ENCODE assay signal across 25 cellular contexts in the genomic region with DNA sequence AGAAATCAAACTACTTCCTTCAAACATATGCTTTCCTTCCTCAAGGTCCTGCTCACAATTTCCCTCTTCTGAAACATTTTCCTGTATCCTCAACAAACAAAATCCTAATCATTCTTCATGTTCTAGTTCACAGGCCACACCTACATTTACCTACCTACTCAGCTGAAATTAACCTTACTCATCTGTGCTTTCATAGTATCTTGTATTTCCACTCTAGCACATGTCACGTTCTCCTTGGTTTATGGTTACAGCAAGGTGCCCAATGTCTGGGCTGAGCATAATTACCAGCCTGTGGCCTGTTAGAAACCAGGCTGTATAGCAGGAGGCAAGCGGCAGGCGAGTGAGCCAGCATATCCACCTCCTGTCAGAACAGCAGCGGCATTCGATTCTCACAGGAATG.
"Had no signal": no experiment of that assay in that cellular context is flagged by ENCODE, and none has a peak within 500 bp of the region (broad histone marks: within the 10 kb centered on the region; RNA-seq: fewer than 3 reads in every experiment).

No MANE protein-coding gene starts in this region.

- H3K9me3 Mint-ChIP-seq: activated B cell treated with CpG ODN at 0.5 μM for 24 hours; activated CD4-positive, alpha-beta memory T cell treated with anti-CD3 and anti-CD28 coated beads for 36 hours; activated CD4-positive, alpha-beta T cell treated with anti-CD3 and anti-CD28 coated beads, Interleukin-2, amount 10 ng/mL, durations not matched to agents 7 days and 5 days; activated naive CD4-positive, alpha-beta T cell treated with anti-CD3 and anti-CD28 coated beads, Interleukin-2, amount 50 U/mL, for 72 hours; activated T-cell treated with anti-CD3 and anti-CD28 coated beads, Interleukin-2, amount 50 U/mL, for 4 hours had no signal

- H3K4me1 Mint-ChIP-seq: activated CD4-positive, alpha-beta T cell treated with anti-CD3 and anti-CD28 coated beads, Interleukin-2, amount 10 ng/mL, durations not matched to agents 7 days and 5 days had no signal

- H3K4me3 Mint-ChIP-seq: activated B cell treated with CpG ODN at 0.5 μM for 24 hours; activated CD4-positive, alpha-beta memory T cell treated with anti-CD3 and anti-CD28 coated beads for 36 hours; activated CD4-positive, alpha-beta T cell treated with anti-CD3 and anti-CD28 coated beads, Interleukin-2, amount 10 ng/mL, durations not matched to agents 7 days and 5 days; activated T-cell treated with anti-CD3 and anti-CD28 coated beads, Interleukin-2, amount 50 U/mL, for 4 hours had no signal

- H3K4me3 ChIP-seq: breast epithelium, K562 had no signal

- H3K9me3 ChIP-seq: breast epithelium had no signal

- H3K27me3 Mint-ChIP-seq: activated B cell treated with CpG ODN at 0.5 μM for 24 hours; activated CD4-positive, alpha-beta memory T cell treated with anti-CD3 and anti-CD28 coated beads for 36 hours; activated CD4-positive, alpha-beta T cell treated with anti-CD3 and anti-CD28 coated beads, Interleukin-2, amount 10 ng/mL, durations not matched to agents 7 days and 5 days had no signal

- FAIRE-seq: K562, TTC549 had no signal

- H3K27ac ChIP-seq: breast epithelium had no signal

- DNase-seq: activated B cell treated with CpG ODN at 0.5 μM for 24 hours; activated CD4-positive, alpha-beta memory T cell treated with anti-CD3 and anti-CD28 coated beads for 36 hours; activated CD4-positive, alpha-beta T cell treated with anti-CD3 and anti-CD28 coated beads for 1 hour; activated CD4-positive, alpha-beta T cell treated with anti-CD3 and anti-CD28 coated beads, Interleukin-2, amount 10 ng/mL, durations not matched to agents 7 days and 5 days; activated CD8-positive, alpha-beta memory T cell treated with anti-CD3 and anti-CD28 coated beads for 24 hours; activated effector memory CD4-positive, alpha-beta T cell treated with anti-CD3 and anti-CD28 coated beads, Interleukin-2, amount 50 U/mL, for 16 hours; activated naive CD4-positive, alpha-beta T cell treated with Interleukin-2 at 50 U/mL for 16 hours; activated T-cell treated with anti-CD3 and anti-CD28 coated beads, Interleukin-2, amount 50 U/mL, for 4 hours; aorta; central memory CD4-positive, alpha-beta T cell; Karpas-422; NCI-H1048; NCI-H146; NCI-H187 treated with DMSO at 0.1 percent for 48 hours; NCI-H2081 treated with DMSO at 0.1 percent for 48 hours; NCI-H446; NCI-H524; NCI-H748 treated with DMSO at 0.1 percent for 48 hours; SIG-M5; T-helper 2 cell; T1000 had no signal

- H3K4me1 ChIP-seq: breast epithelium had no signal

- H3K27ac Mint-ChIP-seq: activated B cell treated with CpG ODN at 0.5 μM for 24 hours; activated CD4-positive, alpha-beta memory T cell treated with anti-CD3 and anti-CD28 coated beads for 36 hours; activated CD4-positive, alpha-beta T cell treated with anti-CD3 and anti-CD28 coated beads, Interleukin-2, amount 10 ng/mL, durations not matched to agents 7 days and 5 days; activated naive CD4-positive, alpha-beta T cell treated with anti-CD3 and anti-CD28 coated beads, Interleukin-2, amount 50 U/mL, for 72 hours had no signal

- H3K27me3 ChIP-seq: breast epithelium had no signal

- ATAC-seq: activated naive CD4-positive, alpha-beta T cell treated with anti-CD3 and anti-CD28 coated beads, Interleukin-2, amount 50 U/mL, for 72 hours; activated T-cell treated with anti-CD3 and anti-CD28 coated beads, Interleukin-2, amount 50 U/mL, for 4 hours; K562 had no signal
